Comparison of ENCODE assay signal across 7 cellular contexts in the genomic region with DNA sequence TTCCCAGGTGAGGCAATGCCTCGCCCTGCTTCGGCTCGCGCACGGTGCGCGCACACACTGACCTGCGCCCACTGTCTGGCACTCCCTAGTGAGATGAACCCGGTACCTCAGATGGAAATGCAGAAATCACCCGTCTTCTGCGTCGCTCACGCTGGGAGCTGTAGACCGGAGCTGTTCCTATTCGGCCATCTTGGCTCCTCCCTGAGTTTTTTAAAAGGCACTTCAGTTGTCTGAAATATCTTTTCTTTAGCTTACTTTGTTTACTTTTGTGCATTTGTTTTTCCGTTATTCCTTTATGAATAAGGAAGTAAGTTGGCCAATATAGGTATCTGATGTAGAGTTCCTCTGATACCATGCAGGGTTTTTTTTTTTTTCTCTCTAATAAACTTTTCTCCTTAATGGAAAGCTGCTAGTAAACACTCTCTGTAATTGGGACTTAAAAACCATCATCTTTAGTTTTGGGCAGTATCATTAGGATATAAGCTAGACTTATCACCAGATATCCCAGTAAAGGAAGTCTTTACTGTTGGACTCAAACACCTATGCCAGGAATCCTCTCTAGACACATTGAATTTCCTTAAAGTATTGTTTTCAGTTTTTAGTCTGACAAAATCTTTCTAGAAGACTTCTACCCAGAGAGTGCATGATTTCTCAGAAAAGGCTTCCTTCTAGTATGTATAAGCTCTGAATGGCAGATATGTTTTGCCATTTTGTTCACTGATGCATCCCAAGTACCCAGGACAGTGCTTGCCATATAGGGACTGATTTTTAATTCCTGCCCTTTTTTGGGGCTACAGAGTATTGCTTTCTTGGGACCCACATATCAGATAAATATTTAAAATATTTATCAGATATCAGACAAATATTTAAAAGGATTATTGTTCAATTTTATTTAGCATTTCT. TPM values are rescaled to one million over a fixed set of nuclear protein-coding genes. Genes with fewer than 3 reads are reported as not detected.
DNase-seq lines count a peak whose midpoint lies in the region; ATAC-seq, FAIRE-seq and TF ChIP-seq lines count a peak whose summit lies in the region.

No MANE protein-coding gene starts in this region.

- H3K4me1 ChIP-seq in HUES48 (ENCODE audit: control insufficient read depth, insufficient read depth, low read length) (peaks cover 13% of the 10 kb centered on the region), right cardiac atrium (ENCODE audit: control insufficient read depth, insufficient read depth, low read length) (no peaks in the 10 kb centered on the region), gastrocnemius medialis (no peaks in the 10 kb centered on the region), small intestine (ENCODE audit: control insufficient read depth in 2 of 2, insufficient read depth in 1 of 2, low read depth in 1 of 2, low read length in 1 of 2) (no peaks in the 10 kb centered on the region)

- TF ChIP-seq CTCF in SU-DHL-6 (IDR thresholded peaks at IDR 0.05; ENCODE audit: insufficient read depth, low read length, poor library complexity, severe bottlenecking) = no peak
- TF ChIP-seq CTCF in gastrocnemius medialis (IDR thresholded peaks at IDR 0.05 in 4 of 5, conservative IDR thresholded peaks at IDR 0.05 in 1 of 5) = no peak

- no peaks in the 10 kb centered on the region; the same call in 1 of the 2 replicates for H3F3A ChIP-seq in SU-DHL-6 (ENCODE audit: insufficient read depth)

- FAIRE-seq in small intestine (lab: Jason Lieb, UNC) = no peak

- H2AFZ ChIP-seq in SU-DHL-6 (ENCODE audit: low read depth, low read length, severe bottlenecking) = peak overlapping the region; percentile 1

- H3K27ac ChIP-seq in HUES48 (ENCODE audit: low read depth, low read length) = peak overlapping the region; percentile 81
- peak overlapping the region; percentile 53 for H3K27ac ChIP-seq in SU-DHL-6 (ENCODE audit: low read depth, low read length)
- no peak overlapping the region for H3K27ac ChIP-seq in right cardiac atrium (ENCODE audit: low read length)
- H3K27ac ChIP-seq in gastrocnemius medialis = peak overlapping the region; percentile 3 to 47 (median 12)
- H3K27ac ChIP-seq in small intestine (ENCODE audit: low read depth in 1 of 2, low read length in 1 of 2) = no peak overlapping the region

- 44% methylated on average over 7 of the region's 16 CpGs for WGBS in right cardiac atrium
- WGBS in small intestine, 3 donors = 1 to 25% (median 20%) methylated on average over 6 to 7 of the region's 16 CpGs

- DNase-seq in right cardiac atrium (no peak), gastrocnemius medialis (no peak), DMS 273 (lab: John Stamatoyannopoulos, UW; ENCODE audit: unreplicated experiment) (no peak), small intestine (no peak)

- H3K27me3 ChIP-seq in HUES48 (ENCODE audit: control insufficient read depth, insufficient read depth, low read length) (no peaks in the 10 kb centered on the region), SU-DHL-6 (ENCODE audit: low read length) (no peaks in the 10 kb centered on the region), right cardiac atrium (ENCODE audit: control insufficient read depth, insufficient read depth) (no peaks in the 10 kb centered on the region), gastrocnemius medialis (no peaks in the 10 kb centered on the region), small intestine (ENCODE audit: control insufficient read depth in 2 of 2, insufficient read depth in 2 of 2, low read length in 2 of 2) (no peaks in the 10 kb centered on the region)

- no peak for ATAC-seq in right cardiac atrium
- ATAC-seq in gastrocnemius medialis = no peak
- no peak for ATAC-seq in GM19455 (IDR thresholded peaks at IDR 0.05; ENCODE audit: unreplicated experiment)

- H3K4me3 ChIP-seq in HUES48 (ENCODE audit: low read depth, low read length) = peak overlapping the region; percentile 76
- peak overlapping the region; percentile 44 for H3K4me3 ChIP-seq in SU-DHL-6 (ENCODE audit: insufficient read depth, low read length, poor library complexity, severe bottlenecking)
- peak overlapping the region; percentile 35 for H3K4me3 ChIP-seq in right cardiac atrium (ENCODE audit: low read length)
- H3K4me3 ChIP-seq in gastrocnemius medialis = peak overlapping the region in 1 of 4 donors; percentile 31
- H3K4me3 ChIP-seq in small intestine (ENCODE audit: low read depth in 1 of 2, low read length in 2 of 2) = no peak overlapping the region

- no peaks in the 10 kb centered on the region for H3K9me2 ChIP-seq in SU-DHL-6 (replicated peaks; ENCODE audit: insufficient read depth, low read length)

- no peaks in the 10 kb centered on the region for H4K20me1 ChIP-seq in SU-DHL-6 (ENCODE audit: low read depth, low read length)

- peak overlapping the region; percentile 66 for H3K4me2 ChIP-seq in SU-DHL-6 (ENCODE audit: low read depth, low read length, poor library complexity, severe bottlenecking)

- peaks cover 38% of the 10 kb centered on the region for H3K36me3 ChIP-seq in HUES48 (ENCODE audit: control insufficient read depth, insufficient read depth, low read length)
- peaks cover 18% of the 10 kb centered on the region; the same call in 1 of the 2 replicates for H3K36me3 ChIP-seq in SU-DHL-6 (ENCODE audit: low read length)
- H3K36me3 ChIP-seq in gastrocnemius medialis = peaks cover 0 to 9% of the 10 kb centered on the region in 2 donors
- H3K36me3 ChIP-seq in small intestine (ENCODE audit: control insufficient read depth in 2 of 2, insufficient read depth in 2 of 2, low read length in 2 of 2) = no peaks in the 10 kb centered on the region

- TF ChIP-seq POLR2A in gastrocnemius medialis (IDR thresholded peaks at IDR 0.05) = no peak

- in situ Hi-C loops in gastrocnemius medialis (cut with MboI; ENCODE audit: low sequenced_read_pairs in 4 of 4) = no loop called here

- H3K9me3 ChIP-seq in HUES48 (ENCODE audit: control insufficient read depth, insufficient read depth, low read length) = no peaks in the 10 kb centered on the region
- H3K9me3 ChIP-seq in SU-DHL-6 (ENCODE audit: insufficient read depth, low read length) = no peaks in the 10 kb centered on the region
- H3K9me3 ChIP-seq in right cardiac atrium (ENCODE audit: control insufficient read depth, low read length) = no peaks in the 10 kb centered on the region
- H3K9me3 ChIP-seq in gastrocnemius medialis = no peaks in the 10 kb centered on the region
- no peaks in the 10 kb centered on the region for H3K9me3 ChIP-seq in small intestine (ENCODE audit: control insufficient read depth, low read depth)

- no peaks in the 10 kb centered on the region for H3K79me2 ChIP-seq in SU-DHL-6 (ENCODE audit: insufficient read depth, low read length)

- intact Hi-C loops in right cardiac atrium (cut with DNase I) = no loop called here
- intact Hi-C loops in gastrocnemius medialis (cut with DNase I; ENCODE audit: low total_unique reads) = no loop called here

- H3K9ac ChIP-seq in HUES48 (ENCODE audit: low read depth, low read length) = peak overlapping the region; percentile 88
- H3K9ac ChIP-seq in SU-DHL-6 (ENCODE audit: low read length) = peak overlapping the region; percentile 30

RNA-seq across cellular contexts. Expression of gene DYSF, which starts 35.8 kb away (rescaled TPM):
- 10 to 100 TPM; 42.0 to 49.4 (median 43.8) TPM for total RNA-seq in right cardiac atrium
- polyA plus RNA-seq in right cardiac atrium = 36.7 TPM
- 100 to 1,000 TPM in 2 of 4 donors, 10 to 100 TPM in 2; 40.7 to 267 (median 153) TPM for total RNA-seq in gastrocnemius medialis
- 1 to 10 TPM in 2 of 3 donors, under 1 TPM in 1; 0.67 to 5.0 (median 1.9) TPM for polyA plus RNA-seq in small intestine

Comparison
In these comparisons a context has a peak if more than half of its experiments do, and no peak if none do; other contexts are left out.
1. H3K27ac ChIP-seq: peak in HUES48 (single experiment), SU-DHL-6 (single experiment) and gastrocnemius medialis (4 of 4); none in right cardiac atrium (single experiment) and small intestine (0 of 2).
2. H3K4me3 ChIP-seq: peak in HUES48 (single experiment), SU-DHL-6 (single experiment) and right cardiac atrium (single experiment); none in small intestine (0 of 2).